ENCODE assay signal across 13 cellular contexts in the genomic region with DNA sequence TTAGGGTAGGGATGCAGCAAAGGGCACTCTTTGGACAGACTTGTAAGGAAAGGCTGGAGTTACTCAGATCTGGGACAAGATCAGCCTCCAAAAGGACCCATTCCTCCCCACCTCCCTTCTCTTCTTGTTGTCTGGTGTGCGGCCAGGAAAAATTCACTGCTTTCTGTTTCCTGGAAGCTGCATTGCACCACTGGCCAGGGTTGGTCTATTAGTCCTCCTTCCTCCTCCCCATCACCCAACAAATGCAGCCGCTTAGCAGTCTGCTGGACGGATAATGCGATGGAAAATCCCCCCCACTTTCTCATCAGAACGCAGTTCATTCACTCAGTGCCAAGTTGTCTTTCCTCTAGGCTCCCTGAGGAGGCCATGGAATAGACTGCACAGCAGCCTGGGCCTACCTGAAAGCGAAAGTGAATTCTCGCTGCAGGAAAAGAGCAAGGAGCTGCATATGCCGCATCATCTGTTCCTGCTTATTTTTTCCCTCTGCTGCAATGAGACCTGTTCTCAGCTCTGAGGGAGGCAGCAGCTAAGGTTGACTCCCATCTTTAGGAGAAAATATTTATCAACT.
DNase-seq lines count a peak whose midpoint lies in the region; ATAC-seq and TF ChIP-seq lines count a peak whose summit lies in the region.
"Had no signal": no experiment of that assay in that cellular context is flagged by ENCODE, and none has a peak within 500 bp of the region (broad histone marks: within the 10 kb centered on the region; RNA-seq: fewer than 3 reads in every experiment).

No MANE protein-coding gene starts in this region.

- DNase-seq in GM04504 (ENCODE audit: low read depth) = peak; percentile 47
- peak; percentile 51 for DNase-seq in glomerular visceral epithelial cell (ENCODE audit: extremely low spot score)
- no peak for DNase-seq in skeletal muscle cell (ENCODE audit: low read depth)
- no peak for DNase-seq in central memory CD4-positive, alpha-beta T cell
- DNase-seq in activated CD4-positive, CD25-positive, alpha-beta regulatory T cell (lab: John Stamatoyannopoulos, UW) = no peak
- no peak for DNase-seq in activated CD8-positive, alpha-beta memory T cell treated with anti-CD3 and anti-CD28 coated beads, Interleukin-2, amount 50 U/mL, for 48 hours
- DNase-seq: activated CD8-positive, alpha-beta T cell treated with anti-CD3 and anti-CD28 coated beads, Interleukin-2, amount 10 ng/mL, durations not matched to agents 7 days and 5 days; activated naive CD8-positive, alpha-beta T cell treated with anti-CD3 and anti-CD28 coated beads, Interleukin-2, amount 50 U/mL, for 24 hours; T-helper 1 cell; transverse colon had no signal

- ATAC-seq in SK-N-SH treated with all-trans-retinoic acid at 6 μM for 48 hours (peak; percentile 65), GM21529 (IDR thresholded peaks at IDR 0.05; ENCODE audit: unreplicated experiment) (no peak)
- ATAC-seq: activated CD8-positive, alpha-beta T cell treated with anti-CD3 and anti-CD28 coated beads, Interleukin-2, amount 10 ng/mL, durations not matched to agents 7 days and 5 days; activated naive CD8-positive, alpha-beta T cell treated with anti-CD3 and anti-CD28 coated beads, Interleukin-2, amount 50 U/mL, for 24 hours; K562 had no signal

- peak overlapping the region; percentile 28 for H3K4me3 ChIP-seq in skeletal muscle cell (ENCODE audit: low read depth, low read length)
- H3K4me3 ChIP-seq: K562, transverse colon had no signal

TF ChIP-seq in SK-N-SH treated with all-trans-retinoic acid at 6 μM for 48 hours, 23 proteins besides CTCF, POLR2A, EP300 and RAD21:
- no peak for TF ChIP-seq GLIS3 (CRISPR knock-in tag; IDR thresholded peaks at IDR 0.05)
- TF ChIP-seq, protein P1, sequence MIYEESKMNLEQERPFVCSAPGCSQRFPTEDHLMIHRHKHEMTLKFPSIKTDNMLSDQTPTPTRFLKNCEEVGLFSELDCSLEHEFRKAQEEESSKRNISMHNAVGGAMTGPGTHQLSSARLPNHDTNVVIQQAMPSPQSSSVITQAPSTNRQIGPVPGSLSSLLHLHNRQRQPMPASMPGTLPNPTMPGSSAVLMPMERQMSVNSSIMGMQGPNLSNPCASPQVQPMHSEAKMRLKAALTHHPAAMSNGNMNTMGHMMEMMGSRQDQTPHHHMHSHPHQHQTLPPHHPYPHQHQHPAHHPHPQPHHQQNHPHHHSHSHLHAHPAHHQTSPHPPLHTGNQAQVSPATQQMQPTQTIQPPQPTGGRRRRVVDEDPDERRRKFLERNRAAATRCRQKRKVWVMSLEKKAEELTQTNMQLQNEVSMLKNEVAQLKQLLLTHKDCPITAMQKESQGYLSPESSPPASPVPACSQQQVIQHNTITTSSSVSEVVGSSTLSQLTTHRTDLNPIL (CRISPR knock-in tag; IDR thresholded peaks at IDR 0.05; ENCODE audit: low read depth) = no peak
- TF ChIP-seq SNAI2 (CRISPR knock-in tag; IDR thresholded peaks at IDR 0.05) = no peak
- no peak for TF ChIP-seq ZNF8 (CRISPR knock-in tag; IDR thresholded peaks at IDR 0.05)
- no peak for TF ChIP-seq ZNF565 (CRISPR knock-in tag; conservative IDR thresholded peaks at IDR 0.05; ENCODE audit: low read depth)
- no peak for TF ChIP-seq CSRNP3 (CRISPR knock-in tag; IDR thresholded peaks at IDR 0.05)
- TF ChIP-seq ESRRG (CRISPR knock-in tag; IDR thresholded peaks at IDR 0.05) = no peak
- TF ChIP-seq TSHZ2 (CRISPR knock-in tag; IDR thresholded peaks at IDR 0.05) = no peak
- TF ChIP-seq PATZ1 (CRISPR knock-in tag; IDR thresholded peaks at IDR 0.05; ENCODE audit: borderline replicate concordance) = no peak
TF ChIP-seq in SK-N-SH treated with all-trans-retinoic acid at 6 μM for 48 hours: peak in this region for 0.

Comparison
In these comparisons a context has a peak if more than half of its experiments do, and no peak if none do; other contexts are left out.
1. DNase-seq: peak in GM04504 (single experiment) and glomerular visceral epithelial cell (single experiment); none in skeletal muscle cell (single experiment), central memory CD4-positive, alpha-beta T cell (single experiment), activated CD4-positive, CD25-positive, alpha-beta regulatory T cell (0 of 4) and activated CD8-positive, alpha-beta memory T cell treated with anti-CD3 and anti-CD28 coated beads, Interleukin-2, amount 50 U/mL, for 48 hours (single experiment).